In the genomic region with DNA sequence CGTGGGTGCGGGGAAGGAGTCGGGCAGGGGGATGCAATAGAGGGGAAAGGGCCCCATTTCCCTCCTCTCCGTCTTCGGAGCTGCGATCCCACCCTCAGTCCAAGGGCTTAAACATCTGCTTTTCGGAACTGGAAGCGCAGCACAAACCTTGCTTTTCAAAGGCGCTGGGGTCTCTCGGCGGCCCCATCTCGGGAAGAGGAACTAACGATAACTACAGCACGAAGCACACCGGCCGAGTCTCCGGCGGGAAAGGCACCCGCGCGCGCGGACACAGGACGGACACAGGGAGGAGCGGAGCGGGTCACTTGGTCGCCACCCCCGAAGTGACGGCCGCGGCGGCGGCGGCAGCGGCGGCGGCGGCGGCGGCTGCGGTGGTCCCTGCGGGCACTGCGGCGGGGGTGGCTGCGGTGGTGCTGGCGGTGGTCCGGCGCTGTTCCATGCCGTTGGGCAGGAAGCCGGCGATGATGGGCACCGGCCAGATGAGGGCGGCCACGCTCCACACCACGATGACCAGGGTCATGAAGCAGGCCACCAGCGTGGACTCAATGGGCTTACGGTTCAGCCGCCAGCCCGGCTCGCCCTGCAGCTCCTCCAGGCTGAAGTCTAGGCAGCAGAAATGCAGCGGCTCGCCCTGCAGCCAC, we compare ENCODE assay signal across 8 cellular contexts. TPM values are rescaled to one million over a fixed set of nuclear protein-coding genes. Genes with fewer than 3 reads are reported as not detected.
DNase-seq lines count a peak whose midpoint lies in the region; ATAC-seq, FAIRE-seq and TF ChIP-seq lines count a peak whose summit lies in the region.

No MANE protein-coding gene starts in this region.

- H3K27ac ChIP-seq in esophagus (ENCODE audit: low read depth in 2 of 2, low read length in 1 of 2) (no peak overlapping the region), thyroid gland (no peak overlapping the region)

- peaks cover 0 to 10% of the 10 kb centered on the region in 2 donors for H3K4me1 ChIP-seq in esophagus (ENCODE audit: control insufficient read depth in 2 of 2, insufficient read depth in 2 of 2, low read length in 1 of 2)
- peaks cover 0 to 5% of the 10 kb centered on the region in 2 donors for H3K4me1 ChIP-seq in thyroid gland

- H3K4me1 Mint-ChIP-seq in activated B cell treated with CpG ODN at 0.5 μM for 24 hours (peaks cover 11% of the 10 kb centered on the region), mesothelial cell of epicardium (peaks cover 20% of the 10 kb centered on the region)

- H3K36me3 ChIP-seq in esophagus (ENCODE audit: control insufficient read depth in 2 of 2, insufficient read depth in 2 of 2, low read length in 1 of 2), result no peaks in the 10 kb centered on the region
- no peaks in the 10 kb centered on the region for H3K36me3 ChIP-seq in thyroid gland

- WGBS in esophagus, 2 donors, result 1 to 2% methylated on average over 59 to 62 of the region's 62 CpGs
- WGBS in thyroid gland, 2 donors, result 2 to 4% methylated on average over 9 to 29 of the region's 62 CpGs

- H3K4me3 Mint-ChIP-seq in activated B cell treated with CpG ODN at 0.5 μM for 24 hours (peak overlapping the region; percentile 84), mesothelial cell of epicardium (peak overlapping the region; percentile 85)

- intact Hi-C loops in activated B cell treated with CpG ODN at 0.5 μM for 24 hours (cut with micrococcal nuclease), result no loop called here
- intact Hi-C loops in thyroid gland (cut with DNase I), result loop anchor here (10.0 kb wide), 1 partner anchor 270 kb away; no protein-coding TSS in a partner anchor

- no peaks in the 10 kb centered on the region for H3K9me3 Mint-ChIP-seq in activated B cell treated with CpG ODN at 0.5 μM for 24 hours
- no peaks in the 10 kb centered on the region for H3K9me3 Mint-ChIP-seq in mesothelial cell of epicardium

- POLR2A ChIA-PET in activated B cell treated with CpG ODN at 0.5 μM for 24 hours (lab: Charles Lee), result no interaction called here

- TF ChIP-seq CTCF in activated B cell treated with CpG ODN at 0.5 μM for 24 hours (IDR thresholded peaks at IDR 0.05), result no peak
- no peak for TF ChIP-seq CTCF in mesothelial cell of epicardium (IDR thresholded peaks at IDR 0.05; ENCODE audit: unreplicated experiment)
- TF ChIP-seq CTCF in thyroid gland (IDR thresholded peaks at IDR 0.05), result peak in 4 of 6 experiments; percentile 11 to 51 (median 34)

- H3K4me3 ChIP-seq in esophagus (ENCODE audit: low read depth in 1 of 2, low read length in 2 of 2) (peak overlapping the region; percentile 50 to 70), thyroid gland (replicated peaks in 1 of 3) (peak overlapping the region in 2 of 3 donors; percentile 11 to 21)

- no peak for TF ChIP-seq POLR2A in H54 (IDR thresholded peaks at IDR 0.05; ENCODE audit: low read depth, low read length)
- no peak for TF ChIP-seq POLR2A in thyroid gland (IDR thresholded peaks at IDR 0.05)

- peaks cover 0 to 8% of the 10 kb centered on the region in 2 donors for H3K27me3 ChIP-seq in esophagus (ENCODE audit: control insufficient read depth in 1 of 2, insufficient read depth in 2 of 2, low read length in 2 of 2)
- peaks cover 8% of the 10 kb centered on the region for H3K27me3 ChIP-seq in thyroid gland

- DNase-seq in NCI-H2081 (lab: John Stamatoyannopoulos, UW) (peak; percentile 44 to 64), NCI-H2081 treated with DMSO at 0.1 percent for 48 hours (lab: John Stamatoyannopoulos, UW) (no peak), H54 (ENCODE audit: insufficient read length, low spot score) (peak; percentile 56), NCI-H1092 (lab: John Stamatoyannopoulos, UW) (peak; percentile 21), activated B cell treated with CpG ODN at 0.5 μM for 24 hours (peak; percentile 26), mesothelial cell of epicardium (ENCODE audit: low spot score in 2 of 2, unreplicated experiment in 2 of 2) (peak in 1 of 2 experiments; percentile 61), thyroid gland (peak; percentile 53 to 60)

- ATAC-seq in activated B cell treated with CpG ODN at 0.5 μM for 24 hours (ENCODE audit: low read depth), result no peak

- no peak for FAIRE-seq in H54 (lab: Jason Lieb, UNC)

- H3K36me3 Mint-ChIP-seq in activated B cell treated with CpG ODN at 0.5 μM for 24 hours (ENCODE audit: low read depth) (no peaks in the 10 kb centered on the region), mesothelial cell of epicardium (no peaks in the 10 kb centered on the region)

- H3K27me3 Mint-ChIP-seq in activated B cell treated with CpG ODN at 0.5 μM for 24 hours (peaks cover 69% of the 10 kb centered on the region), mesothelial cell of epicardium (ENCODE audit: low read depth) (peaks cover 77% of the 10 kb centered on the region)

- H3K9me3 ChIP-seq in esophagus (ENCODE audit: control insufficient read depth in 2 of 2, insufficient read depth in 1 of 2, low read depth in 1 of 2, low read length in 1 of 2) (no peaks in the 10 kb centered on the region), thyroid gland (no peaks in the 10 kb centered on the region)

- H3K27ac Mint-ChIP-seq in activated B cell treated with CpG ODN at 0.5 μM for 24 hours (peak overlapping the region; percentile 12), mesothelial cell of epicardium (peak overlapping the region; percentile 64)

- CTCF ChIA-PET in activated B cell treated with CpG ODN at 0.5 μM for 24 hours (lab: Charles Lee), result no interaction called here

RNA-seq across cellular contexts. Expression of gene TMEM158, which starts 1.1 kb away (rescaled TPM):
- total RNA-seq in activated B cell treated with CpG ODN at 0.5 μM for 24 hours, result 0.13 TPM in 1 of 2 replicates, not detected in the other
- polyA plus RNA-seq in esophagus, result 1 to 10 TPM; 1.7 to 5.6 TPM
- total RNA-seq in mesothelial cell of epicardium, result 3.6 to 5.1 TPM (median 4.3 TPM) in 3 replicates
- under 1 TPM in 2 of 4 donors, not detected in 2; 0.40 to 0.78 TPM for total RNA-seq in thyroid gland

Comparison
In these comparisons a context has a peak if more than half of its experiments do, and no peak if none do; other contexts are left out.
1. CTCF ChIP-seq: peak in thyroid gland (4 of 6); none in activated B cell treated with CpG ODN at 0.5 μM for 24 hours (single experiment) and mesothelial cell of epicardium (single experiment).